In genomic region chr6:154604120-154604519, GRCh38 we compare ENCODE assay signal across 15 cellular contexts.
A peak's percentile ranks its signal among the peaks of the same experiment; 100 is the strongest.
DNase-seq lines count a peak whose midpoint lies in the region; ATAC-seq, FAIRE-seq and TF ChIP-seq lines count a peak whose summit lies in the region.
"Had no signal": no experiment of that assay in that cellular context is flagged by ENCODE, and none has a peak within 500 bp of the region (broad histone marks: within the 10 kb centered on the region; RNA-seq: fewer than 3 reads in every experiment).

No MANE protein-coding gene starts in this region.

- DNase-seq in GM12865 (ENCODE audit: low read depth) (peak; percentile 61), GM19239 (ENCODE audit: insufficient read length, low spot score) (no peak), sciatic nerve (ENCODE audit: low spot score) (no peak), NCI-H82 (lab: John Stamatoyannopoulos, UW) (no peak), SK-N-DZ (ENCODE audit: low spot score) (no peak)
- DNase-seq in NK-92 treated with Interleukin-12 subunit alpha and Interleukin-12 subunit beta, amount 100 ng/mL, for 24 hours (lab: John Stamatoyannopoulos, UW) = no peak
- DNase-seq: hippocampal formation, NCI-H187 treated with DMSO at 0.1 percent for 48 hours, stomach, SW 1271 had no signal

- intact Hi-C loops in dendritic cell treated with granulocyte-macrophage colony-stimulating factor and Interleukin-4, amounts not matched to agents 40 ng/mL and 50 ng/mL, for 4 days (cut with micrococcal nuclease) = no loop called here
- intact Hi-C loops in sciatic nerve (cut with DNase I) = no loop called here

- no peaks in the 10 kb centered on the region for H3K9me3 Mint-ChIP-seq in dendritic cell treated with granulocyte-macrophage colony-stimulating factor and Interleukin-4, amounts not matched to agents 40 ng/mL and 50 ng/mL, for 4 days

- H3K27ac Mint-ChIP-seq in dendritic cell treated with granulocyte-macrophage colony-stimulating factor and Interleukin-4, amounts not matched to agents 40 ng/mL and 50 ng/mL, for 4 days = peak overlapping the region; percentile 12

- H3K36me3 Mint-ChIP-seq in dendritic cell treated with granulocyte-macrophage colony-stimulating factor and Interleukin-4, amounts not matched to agents 40 ng/mL and 50 ng/mL, for 4 days (ENCODE audit: low read depth) = no peaks in the 10 kb centered on the region

- ATAC-seq in HG03175 (IDR thresholded peaks at IDR 0.05; ENCODE audit: unreplicated experiment) (peak; percentile 44), sciatic nerve (no peak)
- ATAC-seq: activated CD4-positive, CD25-positive, alpha-beta regulatory T cell treated with anti-CD3 and anti-CD28 coated beads, Interleukin-2, amount 50 U/mL, for 24 hours had no signal

- peak; percentile 82 for FAIRE-seq in GM19239 (lab: Jason Lieb, UNC)

- no peak for TF ChIP-seq CTCF in GM12865 (IDR thresholded peaks at IDR 0.05; ENCODE audit: insufficient read depth, low read depth, low read length, missing control alignments)

- no peak overlapping the region for H3K4me3 Mint-ChIP-seq in dendritic cell treated with granulocyte-macrophage colony-stimulating factor and Interleukin-4, amounts not matched to agents 40 ng/mL and 50 ng/mL, for 4 days

- peaks cover 7% of the 10 kb centered on the region for H3K27me3 Mint-ChIP-seq in dendritic cell treated with granulocyte-macrophage colony-stimulating factor and Interleukin-4, amounts not matched to agents 40 ng/mL and 50 ng/mL, for 4 days

- peaks cover 32% of the 10 kb centered on the region for H3K4me1 Mint-ChIP-seq in dendritic cell treated with granulocyte-macrophage colony-stimulating factor and Interleukin-4, amounts not matched to agents 40 ng/mL and 50 ng/mL, for 4 days (ENCODE audit: low read depth)

- H3K4me3 ChIP-seq in GM12865 (ENCODE audit: low read depth, low read length) = no peak overlapping the region
- H3K4me3 ChIP-seq: coronary artery, esophagus muscularis mucosa, stomach had no signal
